ENCODE assay signal across 8 cellular contexts in the genomic region with DNA sequence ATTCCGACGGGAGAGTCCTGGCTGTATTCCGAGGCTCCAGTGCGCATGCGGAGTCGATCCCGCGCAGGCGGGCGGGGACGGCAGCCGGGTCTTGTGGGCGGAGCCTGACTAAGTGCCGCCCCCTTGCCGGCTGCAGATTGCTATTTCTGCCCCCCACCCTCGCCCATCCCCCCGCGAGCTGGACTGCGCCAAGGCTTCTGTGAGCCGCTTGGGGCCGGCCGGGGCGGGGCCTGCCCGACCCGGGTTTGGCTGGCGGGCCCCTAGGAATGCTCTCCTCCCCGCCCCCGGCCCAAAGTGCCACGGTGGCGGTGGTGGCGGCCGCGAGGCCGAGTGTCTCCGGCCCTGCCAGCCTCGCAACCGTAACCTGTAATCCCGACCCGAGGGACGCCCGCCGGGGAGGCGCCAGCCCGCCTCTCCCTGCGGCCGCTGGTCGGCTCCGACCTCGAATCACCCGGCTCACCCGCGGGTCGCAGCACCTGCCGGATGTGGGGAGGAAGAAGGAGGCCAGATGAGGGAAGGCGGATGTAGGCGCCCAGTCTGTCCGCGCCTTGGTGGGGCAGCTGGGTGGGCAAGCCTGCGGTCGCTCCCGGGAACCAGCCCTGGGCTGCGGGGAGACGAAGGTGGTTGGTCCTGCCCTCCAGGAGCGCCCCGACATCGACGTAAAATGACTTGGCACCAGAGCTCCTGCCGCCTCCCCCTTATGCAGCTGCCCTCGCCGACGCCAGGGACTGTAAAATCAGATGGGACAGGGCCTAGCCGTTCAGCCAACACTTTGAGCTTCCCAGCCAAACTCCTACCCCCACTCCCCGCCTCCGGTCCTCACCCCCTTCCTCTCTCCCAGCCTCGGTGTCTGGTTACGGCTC. TPM values are rescaled to one million over a fixed set of nuclear protein-coding genes. Genes with fewer than 3 reads are reported as not detected.
A peak's percentile ranks its signal among the peaks of the same experiment; 100 is the strongest.
DNase-seq lines count a peak whose midpoint lies in the region; ATAC-seq, FAIRE-seq and TF ChIP-seq lines count a peak whose summit lies in the region.

No MANE protein-coding gene starts in this region.

- H3K36me3 ChIP-seq in bronchial epithelial cell (ENCODE audit: control insufficient read depth, insufficient read depth, low read length), result no peaks in the 10 kb centered on the region

- no peak for TF ChIP-seq CTCF in bronchial epithelial cell (IDR thresholded peaks at IDR 0.05; ENCODE audit: insufficient read depth, low read length, severe bottlenecking)

- peaks cover 2% of the 10 kb centered on the region for H3K27me3 ChIP-seq in bronchial epithelial cell (ENCODE audit: control insufficient read depth, insufficient read depth, low read length)

- ATAC-seq in GM18499 (IDR thresholded peaks at IDR 0.05; ENCODE audit: insufficient read depth, unreplicated experiment) (peak; percentile 35), HG02884 (IDR thresholded peaks at IDR 0.05; ENCODE audit: unreplicated experiment) (peak; percentile 61)

- FAIRE-seq in bronchial epithelial cell (lab: Jason Lieb, UNC), result no peak

- peak overlapping the region; percentile 97 for H3K4me3 ChIP-seq in bronchial epithelial cell (ENCODE audit: low read depth, low read length)

- peak; percentile 93 for DNase-seq in A172 (ENCODE audit: low spot score)
- peak; percentile 91 for DNase-seq in NCI-H1694 (lab: John Stamatoyannopoulos, UW)
- DNase-seq in T1000 (lab: John Stamatoyannopoulos, UW), result peak; percentile 98
- DNase-seq in bronchial epithelial cell (ENCODE audit: low read depth), result no peak
- DNase-seq in iris pigment epithelial cell (ENCODE audit: low read depth), result peak; percentile 90
- DNase-seq in stimulated activated CD4-positive, alpha-beta T cell treated with anti-CD3 and anti-CD28 coated beads, Interleukin-12 subunit alpha, Interleukin-12 subunit beta, amount 100 ng/mL, for 4 hours, result peak; percentile 92

RNA-seq across cellular contexts. Expression of gene KAZALD1, which starts 0.6 kb away (rescaled TPM):
- 19.3 and 25.0 TPM in 2 replicates for total RNA-seq in A172 (2014; rRNA removed; shearing (Covaris generic))
- total RNA-seq in bronchial epithelial cell, result 1.6 and 4.0 TPM in 2 replicates

RNA-seq across cellular contexts. Expression of gene SFXN3, which starts 30.1 kb away (rescaled TPM):
- total RNA-seq in A172 (2014; rRNA removed; shearing (Covaris generic)), result 78.0 and 80.5 TPM in 2 replicates
- total RNA-seq in bronchial epithelial cell, result 14.0 and 16.1 TPM in 2 replicates

RNA-seq across cellular contexts. Expression of gene PDZD7, which starts 30.3 kb away (rescaled TPM):
- total RNA-seq in A172 (2014; rRNA removed; shearing (Covaris generic)), result 2.2 and 5.0 TPM in 2 replicates
- 0.13 and 0.26 TPM in 2 replicates for total RNA-seq in bronchial epithelial cell
